In genomic region chr6:142290851-142291250, GRCh38 we compare ENCODE assay signal across 1 cellular context.
TF ChIP-seq lines count a peak whose summit lies in the region.

No MANE protein-coding gene starts in this region.

TF ChIP-seq in HepG2, 621 proteins besides CTCF, POLR2A, EP300 and RAD21 (continued from another document):
- TF ChIP-seq, protein P1, sequence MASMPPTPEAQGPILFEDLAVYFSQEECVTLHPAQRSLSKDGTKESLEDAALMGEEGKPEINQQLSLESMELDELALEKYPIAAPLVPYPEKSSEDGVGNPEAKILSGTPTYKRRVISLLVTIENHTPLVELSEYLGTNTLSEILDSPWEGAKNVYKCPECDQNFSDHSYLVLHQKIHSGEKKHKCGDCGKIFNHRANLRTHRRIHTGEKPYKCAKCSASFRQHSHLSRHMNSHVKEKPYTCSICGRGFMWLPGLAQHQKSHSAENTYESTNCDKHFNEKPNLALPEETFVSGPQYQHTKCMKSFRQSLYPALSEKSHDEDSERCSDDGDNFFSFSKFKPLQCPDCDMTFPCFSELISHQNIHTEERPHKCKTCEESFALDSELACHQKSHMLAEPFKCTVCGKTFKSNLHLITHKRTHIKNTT (CRISPR knock-in tag; IDR thresholded peaks at IDR 0.05), result no peak
- no peak for TF ChIP-seq ZSCAN30 (CRISPR knock-in tag; IDR thresholded peaks at IDR 0.05)
